ENCODE assay signal across 8 cellular contexts in the genomic region with DNA sequence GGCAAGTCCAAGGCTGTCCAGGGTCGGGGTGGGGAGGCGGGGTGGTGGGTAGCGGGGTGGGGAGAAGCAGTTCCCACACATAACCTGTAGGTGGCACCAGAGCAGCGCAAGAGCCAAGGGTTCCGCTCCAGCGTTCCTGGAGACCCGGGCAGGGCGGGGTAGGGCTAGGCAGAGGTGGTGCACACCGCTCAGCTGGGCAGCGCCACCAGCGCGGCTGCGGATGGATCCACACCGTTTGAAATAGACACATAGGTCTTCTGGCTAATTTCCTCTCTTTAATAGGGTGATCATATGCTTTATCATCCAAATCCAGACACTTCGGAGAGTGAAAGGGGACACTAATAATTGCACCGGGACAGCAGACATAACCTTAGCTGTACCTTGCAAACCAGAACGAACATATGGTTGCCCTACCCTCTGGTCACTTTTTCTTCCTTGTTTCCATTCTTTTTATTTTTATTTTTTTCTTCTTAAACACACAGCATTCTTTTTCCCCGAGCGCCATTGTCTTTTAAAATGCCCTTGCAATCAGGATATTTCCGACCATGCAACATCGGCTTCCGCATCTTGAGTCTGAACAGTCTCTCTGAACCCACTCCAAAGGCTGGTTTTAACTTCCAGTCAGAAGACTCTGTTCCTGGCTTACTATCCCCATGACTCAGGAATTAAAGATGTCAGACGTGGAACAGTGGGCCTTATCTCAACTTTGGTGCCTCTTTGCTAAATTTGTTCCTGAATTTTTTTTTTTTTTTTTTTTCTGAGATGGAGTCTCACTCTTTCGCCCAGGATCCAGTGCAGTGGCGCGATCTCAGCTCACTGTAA. TPM values are rescaled to one million over a fixed set of nuclear protein-coding genes. Genes with fewer than 3 reads are reported as not detected.
DNase-seq lines count a peak whose midpoint lies in the region; ATAC-seq and TF ChIP-seq lines count a peak whose summit lies in the region.

No MANE protein-coding gene starts in this region.

- DNase-seq in CD14-positive monocyte (ENCODE audit: low spot score) (peak; percentile 84), NCI-H748 (lab: John Stamatoyannopoulos, UW; ENCODE audit: unreplicated experiment) (peak; percentile 82), dorsolateral prefrontal cortex (peak; percentile 59 to 88 (median 76)), medulla oblongata (ENCODE audit: extremely low spot score) (peak; percentile 88)
- peak; percentile 78 to 83 for DNase-seq in activated CD4-positive, alpha-beta T cell treated with anti-CD3 and anti-CD28 coated beads, Interleukin-2, amount 50 U/mL, for 24 hours (ENCODE audit: low read depth in 1 of 2, low spot score in 1 of 2)
- DNase-seq in stimulated activated CD8-positive, alpha-beta memory T cell treated with anti-CD3 and anti-CD28 coated beads, Interleukin-12 subunit alpha, Interleukin-12 subunit beta, amount 100 ng/mL, for 1 hour (ENCODE audit: low read depth) = peak; percentile 81

- H3K27ac Mint-ChIP-seq in CD14-positive monocyte = peak overlapping the region in 1 of 7 donors; percentile 41

- intact Hi-C loops in CD14-positive monocyte (cut with micrococcal nuclease) (loop anchor here (2.0 to 5.0 kb wide), 4 partner anchors 69 to 339 kb away; a partner anchor contains a TSS), dorsolateral prefrontal cortex (cut with DNase I) (loop anchor here in 1 of 2 donors (5.0 to 10.0 kb wide), 3 partner anchors 69 to 517 kb away; a partner anchor contains a TSS)

- TF ChIP-seq CTCF in CD14-positive monocyte (IDR thresholded peaks at IDR 0.05) = peak; percentile 82
- TF ChIP-seq CTCF in dorsolateral prefrontal cortex (IDR thresholded peaks at IDR 0.05 in 54 of 56, conservative IDR thresholded peaks at IDR 0.05 in 2 of 56; ENCODE audit: low read depth in 1 of 56, partially characterized antibody in 56 of 56) = peak in 55 of 56 donors; percentile 66 to 97 (median 87)

- H3K27me3 ChIP-seq in dorsolateral prefrontal cortex = no peaks in the 10 kb centered on the region

- peak; percentile 93 for ATAC-seq in GM19455 (IDR thresholded peaks at IDR 0.05; ENCODE audit: unreplicated experiment)
- ATAC-seq in HG03558 (IDR thresholded peaks at IDR 0.05; ENCODE audit: extremely low read depth, unreplicated experiment) = peak; percentile 81

- peak overlapping the region; percentile 77 to 92 for H3K4me3 Mint-ChIP-seq in CD14-positive monocyte

- peaks cover 6% of the 10 kb centered on the region for H3K4me1 Mint-ChIP-seq in CD14-positive monocyte

- peaks cover 0 to 3% (median 0%) of the 10 kb centered on the region in 7 donors for H3K9me3 Mint-ChIP-seq in CD14-positive monocyte

- no peak overlapping the region for H3K27ac ChIP-seq in dorsolateral prefrontal cortex

- peaks cover 0 to 3% (median 2%) of the 10 kb centered on the region in 3 donors for H3K27me3 Mint-ChIP-seq in CD14-positive monocyte (ENCODE audit: low read depth in 3 of 3)

- no peaks in the 10 kb centered on the region for H3K36me3 Mint-ChIP-seq in CD14-positive monocyte

- peak overlapping the region; percentile 9 to 67 (median 50) for H3K4me3 ChIP-seq in dorsolateral prefrontal cortex

RNA-seq across cellular contexts. Expression of a gene that starts 12.5 kb away (rescaled TPM):
- 1 to 10 TPM; 1.7 to 3.4 TPM for polyA plus RNA-seq in CD14-positive monocyte
- 10 to 100 TPM in 8 of 120 experiments, 1 to 10 TPM in 112; 3.6 to 14.0 (median 7.1) TPM for total RNA-seq in dorsolateral prefrontal cortex
